In genomic region chr4:76090241-76090691, GRCh38 we compare ENCODE assay signal across 8 cellular contexts.
DNase-seq lines count a peak whose midpoint lies in the region; ATAC-seq and TF ChIP-seq lines count a peak whose summit lies in the region.

No MANE protein-coding gene starts in this region.

- ATAC-seq in GM19351 (IDR thresholded peaks at IDR 0.05; ENCODE audit: unreplicated experiment) = peak; percentile 85
- no peak for ATAC-seq in HG03135 (IDR thresholded peaks at IDR 0.05; ENCODE audit: unreplicated experiment)

- H3K4me3 ChIP-seq in AG04449 (ENCODE audit: low read depth, low read length) = no peak overlapping the region
- H3K4me3 ChIP-seq in fibroblast of pulmonary artery (replicated peaks; ENCODE audit: low read depth, low read length) = no peak overlapping the region
- no peak overlapping the region for H3K4me3 ChIP-seq in skeletal muscle cell (ENCODE audit: low read depth, low read length)

- DNase-seq in AG04449 (ENCODE audit: low read depth, low spot score) = peak; percentile 55
- peak; percentile 97 for DNase-seq in OCI-M1 (lab: John Stamatoyannopoulos, UW)
- DNase-seq in fibroblast of pulmonary artery (ENCODE audit: low read depth) = peak; percentile 88
- peak; percentile 68 for DNase-seq in skeletal muscle cell (ENCODE audit: low read depth)
- DNase-seq in activated CD4-positive, alpha-beta T cell treated with anti-CD3 and anti-CD28 coated beads for 48 hours = no peak
- DNase-seq in NCI-H146 (lab: John Stamatoyannopoulos, UW) = no peak

- CTCF ChIA-PET in AG04449 (lab: Yijun Ruan, JAX) = interaction anchor here (1.2 kb wide), 2 partner anchors 10 to 98 kb away, joined by 3 to 4 read pairs; no protein-coding TSS in a partner anchor

- TF ChIP-seq CTCF in AG04449 (IDR thresholded peaks at IDR 0.05; ENCODE audit: insufficient read depth, low read length, missing control alignments) (no peak), fibroblast of pulmonary artery (IDR thresholded peaks at IDR 0.05; ENCODE audit: low read length, missing control alignments) (no peak)

- POLR2A ChIA-PET in AG04449 (lab: Yijun Ruan, JAX) = no interaction called here

Comparison
In these comparisons a context has a peak if more than half of its experiments do, and no peak if none do; other contexts are left out.
1. DNase-seq: peak in AG04449 (single experiment), OCI-M1 (single experiment), fibroblast of pulmonary artery (single experiment) and skeletal muscle cell (single experiment); none in activated CD4-positive, alpha-beta T cell treated with anti-CD3 and anti-CD28 coated beads for 48 hours (single experiment) and NCI-H146 (single experiment).